In genomic region chr5:88760512-88760911, GRCh38 we compare ENCODE assay signal across 1 cellular context.
TF ChIP-seq lines count a peak whose summit lies in the region.

No MANE protein-coding gene starts in this region.

TF ChIP-seq in GM23338, 12 proteins besides CTCF, POLR2A, EP300 and RAD21 (continued from another document):
- no peak for TF ChIP-seq ETS1 (IDR thresholded peaks at IDR 0.05)
- TF ChIP-seq EZH2 (IDR thresholded peaks at IDR 0.05; ENCODE audit: low read depth, unreplicated experiment), result no peak
